8 cellular contexts compared by ENCODE assay signal in genomic region chr3:58177747-58178527, GRCh38. TPM values are rescaled to one million over a fixed set of nuclear protein-coding genes. Genes with fewer than 3 reads are reported as not detected.
DNase-seq lines count a peak whose midpoint lies in the region; ATAC-seq lines count a peak whose summit lies in the region.

No MANE protein-coding gene starts in this region.

- peak overlapping the region; percentile 61 for H3K4me3 Mint-ChIP-seq in activated CD4-positive, alpha-beta memory T cell treated with anti-CD3 and anti-CD28 coated beads, Interleukin-2, amount 10 ng/mL, durations not matched to agents 7 days and 5 days

- CTCF ChIA-PET in activated CD4-positive, alpha-beta memory T cell treated with anti-CD3 and anti-CD28 coated beads, Interleukin-2, amount 10 ng/mL, durations not matched to agents 7 days and 5 days (lab: Charles Lee) = interaction anchor here (0.5 to 6.9 kb wide), 38 partner anchors 8 to 780 kb away, joined by 3 to 52 read pairs (median 4); partner anchors contain the start of genes ABHD6, FLNB, HTD2 and RPP14

- H3K9me3 Mint-ChIP-seq in activated CD4-positive, alpha-beta memory T cell treated with anti-CD3 and anti-CD28 coated beads, Interleukin-2, amount 10 ng/mL, durations not matched to agents 7 days and 5 days = no peaks in the 10 kb centered on the region

- ATAC-seq in HG02884 (IDR thresholded peaks at IDR 0.05; ENCODE audit: unreplicated experiment) = peak; percentile 70

- H3K27ac Mint-ChIP-seq in activated CD4-positive, alpha-beta memory T cell treated with anti-CD3 and anti-CD28 coated beads, Interleukin-2, amount 10 ng/mL, durations not matched to agents 7 days and 5 days = no peak overlapping the region

- POLR2A ChIA-PET in activated CD4-positive, alpha-beta memory T cell treated with anti-CD3 and anti-CD28 coated beads, Interleukin-2, amount 10 ng/mL, durations not matched to agents 7 days and 5 days (lab: Charles Lee) = interaction anchor here (0.6 to 2.6 kb wide), 5 partner anchors 10 to 169 kb away, joined by 3 to 9 read pairs (median 3); partner anchors contain the start of genes FLNB, HTD2 and RPP14

- peaks cover 21% of the 10 kb centered on the region for H3K4me1 Mint-ChIP-seq in activated CD4-positive, alpha-beta memory T cell treated with anti-CD3 and anti-CD28 coated beads, Interleukin-2, amount 10 ng/mL, durations not matched to agents 7 days and 5 days

- DNase-seq in NCI-H1436 (lab: John Stamatoyannopoulos, UW) (peak; percentile 67), NCI-H1436 treated with DMSO at 0.1 percent for 48 hours (lab: John Stamatoyannopoulos, UW) (no peak), NCI-H226 (peak; percentile 52), medulla oblongata (ENCODE audit: extremely low spot score) (peak; percentile 89)
- peak; percentile 89 for DNase-seq in activated CD4-positive, alpha-beta memory T cell treated with anti-CD3 and anti-CD28 coated beads, Interleukin-2, amount 10 ng/mL, durations not matched to agents 7 days and 5 days
- peak; percentile 86 for DNase-seq in effector CD4-positive, alpha-beta T cell
- peak; percentile 82 to 92 (median 89) for DNase-seq in stimulated activated CD4-positive, alpha-beta T cell treated with anti-CD3 and anti-CD28 coated beads, TNF-alpha, amount 100 ng/mL, for 48 hours (ENCODE audit: low read depth in 3 of 3)

- H3K27me3 Mint-ChIP-seq in activated CD4-positive, alpha-beta memory T cell treated with anti-CD3 and anti-CD28 coated beads, Interleukin-2, amount 10 ng/mL, durations not matched to agents 7 days and 5 days = peaks cover 4% of the 10 kb centered on the region

- no peaks in the 10 kb centered on the region for H3K36me3 Mint-ChIP-seq in activated CD4-positive, alpha-beta memory T cell treated with anti-CD3 and anti-CD28 coated beads, Interleukin-2, amount 10 ng/mL, durations not matched to agents 7 days and 5 days (ENCODE audit: low read depth)

RNA-seq across cellular contexts. Expression of gene DNASE1L3, which starts 32.8 kb away (rescaled TPM):
- total RNA-seq in activated CD4-positive, alpha-beta memory T cell treated with anti-CD3 and anti-CD28 coated beads, Interleukin-2, amount 10 ng/mL, durations not matched to agents 7 days and 5 days = not detected

RNA-seq across cellular contexts. Expression of gene ABHD6, which starts 59.7 kb away (rescaled TPM):
- total RNA-seq in activated CD4-positive, alpha-beta memory T cell treated with anti-CD3 and anti-CD28 coated beads, Interleukin-2, amount 10 ng/mL, durations not matched to agents 7 days and 5 days = 1 to 10 TPM; 4.5 to 6.1 TPM
